ENCODE assay signal across 14 cellular contexts in genomic region chr7:155755026-155755425, GRCh38. TPM values are rescaled to one million over a fixed set of nuclear protein-coding genes. Genes with fewer than 3 reads are reported as not detected.
"Had no signal": no experiment of that assay in that cellular context is flagged by ENCODE, and none has a peak within 500 bp of the region (broad histone marks: within the 10 kb centered on the region; RNA-seq: fewer than 3 reads in every experiment).

No MANE protein-coding gene starts in this region.

- H3K27me3 Mint-ChIP-seq: stimulated activated naive CD8-positive, alpha-beta T cell treated with anti-CD3 and anti-CD28 coated beads, Interleukin-15, amount 100 ng/mL, for 72 hours had no signal

- H3K27me3 ChIP-seq: cardiac muscle cell, colonic mucosa had no signal

- H3K9me3 ChIP-seq: colonic mucosa, thoracic aorta had no signal

- H3K9me3 Mint-ChIP-seq: neural crest cell; stimulated activated naive CD8-positive, alpha-beta T cell treated with anti-CD3 and anti-CD28 coated beads, Interleukin-15, amount 100 ng/mL, for 72 hours had no signal

- H3K27ac ChIP-seq: cardiac muscle cell, colonic mucosa, thoracic aorta had no signal

- H3K27ac Mint-ChIP-seq: stimulated activated naive CD8-positive, alpha-beta T cell treated with anti-CD3 and anti-CD28 coated beads, Interleukin-15, amount 100 ng/mL, for 72 hours; T-helper 1 cell treated with Interleukin-12 subunit alpha and Interleukin-12 subunit beta and Interleukin-4 antibody, amounts not matched to agents 30 μg/mL and 1 μg/mL, for 36 hours had no signal

- H3K4me3 Mint-ChIP-seq: neural crest cell; stimulated activated naive CD8-positive, alpha-beta T cell treated with anti-CD3 and anti-CD28 coated beads, Interleukin-15, amount 100 ng/mL, for 72 hours; T-helper 1 cell treated with Interleukin-12 subunit alpha and Interleukin-12 subunit beta and Interleukin-4 antibody, amounts not matched to agents 30 μg/mL and 1 μg/mL, for 36 hours had no signal

- H3K36me3 ChIP-seq: cardiac muscle cell, colonic mucosa had no signal

- H3K4me3 ChIP-seq: cardiac muscle cell, colonic mucosa, thoracic aorta had no signal

- DNase-seq: activated CD4-positive, alpha-beta T cell treated with anti-CD3 and anti-CD28 coated beads, Interleukin-2, amount 50 U/mL, for 1 hour; activated CD4-positive, CD25-positive, alpha-beta regulatory T cell; activated effector memory CD4-positive, alpha-beta T cell treated with anti-CD3 and anti-CD28 coated beads, Interleukin-2, amount 50 U/mL, for 16 hours; colonic mucosa; islet precursor cell; mesenchymal stem cell; stimulated activated CD4-positive, alpha-beta T cell treated with anti-CD3 and anti-CD28 coated beads, Interleukin-4, amount 100 ng/mL, for 1 hour; stimulated activated naive CD8-positive, alpha-beta T cell treated with anti-CD3 and anti-CD28 coated beads, Interleukin-15, amount 100 ng/mL, for 72 hours had no signal

- H3K4me1 ChIP-seq: colonic mucosa had no signal

RNA-seq across cellular contexts. Expression of gene SHH, which starts 57.2 kb away (rescaled TPM):
- total RNA-seq: activated CD8-positive, alpha-beta memory T cell treated with anti-CD3 and anti-CD28 coated beads for 36 hours; cardiac muscle cell; neural crest cell had no signal
- polyA plus RNA-seq: cardiac muscle cell, fibroblast of lung had no signal
